In genomic region chr10:66381045-66381444, GRCh38 we compare ENCODE assay signal across 5 cellular contexts.
"Had no signal": no experiment of that assay in that cellular context is flagged by ENCODE, and none has a peak within 500 bp of the region (broad histone marks: within the 10 kb centered on the region; RNA-seq: fewer than 3 reads in every experiment).

No MANE protein-coding gene starts in this region.

- H3K4me3 ChIP-seq: K562 had no signal

- ATAC-seq: K562 had no signal

- H3K27ac ChIP-seq: HL-60 had no signal

- FAIRE-seq: HTR-8/SVneo, K562 had no signal

- DNase-seq: IMR-90, KBM-7 had no signal
